8 cellular contexts compared by ENCODE assay signal in genomic region chr10:43683451-43684197, GRCh38. TPM values are rescaled to one million over a fixed set of nuclear protein-coding genes. Genes with fewer than 3 reads are reported as not detected.
DNase-seq lines count a peak whose midpoint lies in the region; ATAC-seq and TF ChIP-seq lines count a peak whose summit lies in the region.
"Had no signal": no experiment of that assay in that cellular context is flagged by ENCODE, and none has a peak within 500 bp of the region (broad histone marks: within the 10 kb centered on the region; RNA-seq: fewer than 3 reads in every experiment).

No MANE protein-coding gene starts in this region.

- DNase-seq in GM03348 (ENCODE audit: low spot score): peak; percentile 30
- DNase-seq in adipocyte (ENCODE audit: low read depth): peak; percentile 15
- DNase-seq in mesothelial cell of epicardium (ENCODE audit: low spot score in 2 of 2, unreplicated experiment in 2 of 2): no peak
- no peak for DNase-seq in NCI-H187 (lab: John Stamatoyannopoulos, UW)
- DNase-seq in mucosa of gallbladder (ENCODE audit: low spot score): no peak

- H3K9me3 ChIP-seq in adipocyte (ENCODE audit: control insufficient read depth, low read length): no peaks in the 10 kb centered on the region
- H3K9me3 ChIP-seq: thyroid gland had no signal

- H3K4me3 Mint-ChIP-seq in mesothelial cell of epicardium: no peak overlapping the region

- H3K27ac Mint-ChIP-seq in mesothelial cell of epicardium: no peak overlapping the region

- TF ChIP-seq CTCF in mesothelial cell of epicardium (IDR thresholded peaks at IDR 0.05; ENCODE audit: unreplicated experiment): peak; percentile 13

- peaks cover 55% of the 10 kb centered on the region for H3K27me3 Mint-ChIP-seq in mesothelial cell of epicardium (ENCODE audit: low read depth)

- no peaks in the 10 kb centered on the region for H3K36me3 ChIP-seq in adipocyte (ENCODE audit: control insufficient read depth, insufficient read depth, low read length, severe bottlenecking)
- H3K36me3 ChIP-seq: thyroid gland had no signal

- H3K9me3 Mint-ChIP-seq in mesothelial cell of epicardium: no peaks in the 10 kb centered on the region

- ATAC-seq in HG03442 (IDR thresholded peaks at IDR 0.05; ENCODE audit: unreplicated experiment) (peak; percentile 58), GM21447 (IDR thresholded peaks at IDR 0.05; ENCODE audit: unreplicated experiment) (no peak)

- peaks cover 28% of the 10 kb centered on the region for H3K4me1 ChIP-seq in adipocyte (ENCODE audit: control insufficient read depth, insufficient read depth, low read length)

- H3K4me1 Mint-ChIP-seq in mesothelial cell of epicardium: no peaks in the 10 kb centered on the region

- H3K4me3 ChIP-seq in adipocyte (ENCODE audit: low read length): no peak overlapping the region
- H3K4me3 ChIP-seq: thyroid gland had no signal

- H3K36me3 Mint-ChIP-seq in mesothelial cell of epicardium: no peaks in the 10 kb centered on the region

- peaks cover 3% of the 10 kb centered on the region for H3K27me3 ChIP-seq in adipocyte (replicated peaks; ENCODE audit: control insufficient read depth, insufficient read depth, low read length)
- H3K27me3 ChIP-seq: thyroid gland had no signal

- H3K9ac ChIP-seq in adipocyte (ENCODE audit: low read length): no peak overlapping the region

RNA-seq across cellular contexts. Expression of gene ZNF32, which starts 34.9 kb away (rescaled TPM):
- total RNA-seq in mesothelial cell of epicardium (46.7 to 51.2 TPM (median 46.8 TPM) in 3 replicates), mucosa of gallbladder (46.2 TPM)

Comparison
In these comparisons a context has a peak if more than half of its experiments do, and no peak if none do; other contexts are left out.
1. DNase-seq: peak in GM03348 (single experiment) and adipocyte (single experiment); none in mesothelial cell of epicardium (0 of 2), NCI-H187 (0 of 2) and mucosa of gallbladder (single experiment).